In genomic region chr9:128276008-128276573, GRCh38 we compare ENCODE assay signal across 8 cellular contexts. TPM values are rescaled to one million over a fixed set of nuclear protein-coding genes. Genes with fewer than 3 reads are reported as not detected.
DNase-seq lines count a peak whose midpoint lies in the region; ATAC-seq and TF ChIP-seq lines count a peak whose summit lies in the region.

Gene SWI5 (plus strand): TSS chr9:128276276.

- no peaks in the 10 kb centered on the region for H3K9me3 Mint-ChIP-seq in activated T-cell treated with anti-CD3 and anti-CD28 coated beads, Interleukin-2, amount 50 U/mL, for 24 hours

- H3K4me1 Mint-ChIP-seq in activated T-cell treated with anti-CD3 and anti-CD28 coated beads, Interleukin-2, amount 50 U/mL, for 24 hours (ENCODE audit: low read depth), result peaks cover 47% of the 10 kb centered on the region

- H3K9me3 ChIP-seq in mucosa of stomach (ENCODE audit: control insufficient read depth, low read length), result no peaks in the 10 kb centered on the region

- H3K4me1 ChIP-seq in mucosa of stomach (ENCODE audit: control insufficient read depth, insufficient read depth, low read length), result peaks cover 19% of the 10 kb centered on the region

- TF ChIP-seq POLR2A in erythroblast (IDR thresholded peaks at IDR 0.05; ENCODE audit: low read length), result peak; percentile 96

- H3K36me3 Mint-ChIP-seq in activated T-cell treated with anti-CD3 and anti-CD28 coated beads, Interleukin-2, amount 50 U/mL, for 24 hours (ENCODE audit: low read depth), result peaks cover 39% of the 10 kb centered on the region

- ATAC-seq in GM21737 (IDR thresholded peaks at IDR 0.05; ENCODE audit: unreplicated experiment), result peak; percentile 90

- no peaks in the 10 kb centered on the region for H3K27me3 Mint-ChIP-seq in activated T-cell treated with anti-CD3 and anti-CD28 coated beads, Interleukin-2, amount 50 U/mL, for 24 hours

- H3K36me3 ChIP-seq in mucosa of stomach (ENCODE audit: control insufficient read depth, insufficient read depth, low read length), result no peaks in the 10 kb centered on the region

- H3K4me3 ChIP-seq in mucosa of stomach (ENCODE audit: low read length), result peak within 1 kb of the TSS; percentile 93

- H3K4me3 Mint-ChIP-seq in activated T-cell treated with anti-CD3 and anti-CD28 coated beads, Interleukin-2, amount 50 U/mL, for 24 hours, result peak within 1 kb of the TSS; percentile 98

- peak within 1 kb of the TSS; percentile 97 for H3K27ac Mint-ChIP-seq in activated T-cell treated with anti-CD3 and anti-CD28 coated beads, Interleukin-2, amount 50 U/mL, for 24 hours

- DNase-seq in DMS79 (lab: John Stamatoyannopoulos, UW), result peak; percentile 95
- peak; percentile 99 for DNase-seq in KG1 (lab: John Stamatoyannopoulos, UW)
- peak; percentile 99 for DNase-seq in activated T-cell treated with anti-CD3 and anti-CD28 coated beads, Interleukin-2, amount 50 U/mL, for 24 hours
- peak; percentile 99 to 100 for DNase-seq in erythroblast (lab: John Stamatoyannopoulos, UW)
- peak; percentile 100 for DNase-seq in stimulated activated CD8-positive, alpha-beta memory T cell treated with anti-CD3 and anti-CD28 coated beads, Interleukin-4, amount 100 ng/mL, for 48 hours

- H3K9ac ChIP-seq in mucosa of stomach (ENCODE audit: low read length), result peak within 1 kb of the TSS; percentile 94

- no peaks in the 10 kb centered on the region for H3K27me3 ChIP-seq in mucosa of stomach (ENCODE audit: control insufficient read depth, insufficient read depth, low read length)

TF ChIP-seq in PFSK-1, 5 proteins besides CTCF, POLR2A, EP300 and RAD21:
- TF ChIP-seq SIN3A (IDR thresholded peaks at IDR 0.05; ENCODE audit: borderline replicate concordance, insufficient read depth, low read length) (no peak), FOXP2 (optimal IDR thresholded peaks at IDR 0.05; ENCODE audit: borderline replicate concordance, extremely low read depth, extremely low read length, insufficient read depth) (no peak), REST (IDR thresholded peaks at IDR 0.05; ENCODE audit: insufficient read depth in 1 of 2, low read depth in 2 of 2, low read length in 2 of 2) (no peak), TAF1 (IDR thresholded peaks at IDR 0.05; ENCODE audit: borderline replicate concordance, insufficient read depth, low read length) (peak; percentile 79; the same call in 1 of the 2 replicates), POLR2AphosphoS5 (IDR thresholded peaks at IDR 0.05; ENCODE audit: low read depth, low read length) (peak; percentile 96)

RNA-seq across cellular contexts. Expression of gene SWI5, which starts in this region (rescaled TPM):
- 95.0 TPM for polyA plus RNA-seq in PFSK-1 (2012; ENCODE audit: insufficient read length, low read depth)

Comparison
In these comparisons a context has a peak if more than half of its experiments do, and no peak if none do; other contexts are left out.
1. Peak in every context shown above with its lines: DNase-seq, ATAC-seq and H3K4me3 ChIP-seq.